8 cellular contexts compared by ENCODE assay signal in the genomic region with DNA sequence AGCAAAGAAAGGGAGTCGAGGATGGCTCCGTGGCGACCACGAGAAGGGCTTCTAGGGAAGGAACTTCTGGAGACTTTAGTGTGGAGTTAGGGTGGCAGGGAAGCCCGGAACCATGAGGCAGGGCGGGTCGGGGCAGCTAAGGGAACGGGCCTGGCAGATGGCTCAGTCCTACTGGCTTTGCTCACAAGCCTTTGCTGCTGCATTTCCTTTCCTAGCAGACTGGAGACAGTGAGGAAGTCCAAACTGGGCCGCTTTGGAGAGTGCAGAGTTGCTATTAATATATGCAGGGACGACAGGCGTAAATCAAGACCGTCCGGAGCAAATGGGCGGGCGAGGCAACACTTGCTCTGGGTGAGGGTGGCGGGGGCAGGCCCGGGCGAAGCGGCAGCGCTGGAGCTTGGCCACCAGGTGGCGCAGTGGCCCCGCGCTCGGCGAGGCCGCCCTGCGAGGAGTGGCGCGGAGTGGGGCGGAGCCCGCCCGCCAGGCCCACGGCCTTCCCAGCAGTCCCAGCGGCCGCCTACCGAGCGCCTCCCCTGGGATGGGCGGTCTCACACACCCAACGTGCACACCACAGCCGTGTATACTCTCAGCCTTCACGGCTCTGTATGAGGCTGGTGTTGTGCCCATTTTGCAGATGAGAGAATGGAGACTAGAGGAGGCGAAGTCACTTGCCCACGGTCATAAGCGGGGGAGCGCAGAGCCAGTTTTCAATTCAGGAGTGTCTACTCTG.
DNase-seq lines count a peak whose midpoint lies in the region; ATAC-seq and TF ChIP-seq lines count a peak whose summit lies in the region.

No MANE protein-coding gene starts in this region.

- ATAC-seq in GM21367 (IDR thresholded peaks at IDR 0.05; ENCODE audit: unreplicated experiment): peak; percentile 62

- peak; percentile 91 for TF ChIP-seq POLR2A in erythroblast (IDR thresholded peaks at IDR 0.05; ENCODE audit: low read length)

- peak; percentile 73 for DNase-seq in DMS114 treated with DMSO at 0.1 percent for 48 hours (lab: John Stamatoyannopoulos, UW; ENCODE audit: unreplicated experiment)
- DNase-seq in HUDEP-2 (lab: John Stamatoyannopoulos, UW; ENCODE audit: unreplicated experiment in 76 of 76): peak in 75 of 76 experiments; percentile 26 to 96 (median 91)
- DNase-seq in OCI-M1 (lab: John Stamatoyannopoulos, UW): peak; percentile 92
- peak; percentile 97 for DNase-seq in activated T-cell treated with anti-CD3 and anti-CD28 coated beads, Interleukin-2, amount 50 U/mL, for 1 hour
- peak; percentile 94 to 96 for DNase-seq in erythroblast (lab: John Stamatoyannopoulos, UW)
- peak; percentile 84 to 92 for DNase-seq in stimulated activated CD8-positive, alpha-beta memory T cell treated with anti-CD3 and anti-CD28 coated beads, Interleukin-7, amount 100 ng/mL, for 4 hours (ENCODE audit: low read depth in 2 of 2)

- peak overlapping the region; percentile 78 to 80 for H3K4me3 ChIP-seq in muscle layer of duodenum (ENCODE audit: low read depth in 1 of 2, low read length in 2 of 2)

- no peaks in the 10 kb centered on the region for H3K27me3 ChIP-seq in muscle layer of duodenum (ENCODE audit: low read depth, low read length)

- H3K9me3 ChIP-seq in muscle layer of duodenum (ENCODE audit: control insufficient read depth in 1 of 2, low read length in 2 of 2): no peaks in the 10 kb centered on the region

- H3K36me3 ChIP-seq in muscle layer of duodenum (ENCODE audit: control insufficient read depth in 1 of 2, insufficient read depth in 2 of 2, low read length in 2 of 2): no peaks in the 10 kb centered on the region

- H3K27ac ChIP-seq in muscle layer of duodenum (ENCODE audit: low read length): peak overlapping the region; percentile 73

- H3K4me1 ChIP-seq in muscle layer of duodenum (ENCODE audit: control insufficient read depth in 1 of 2, insufficient read depth in 2 of 2, low read length in 2 of 2): peaks cover 0 to 8% of the 10 kb centered on the region in 2 donors

Comparison
In these comparisons a context has a peak if more than half of its experiments do, and no peak if none do; other contexts are left out.
1. Peak in every context shown above with its lines: DNase-seq, ATAC-seq, H3K4me3 ChIP-seq and H3K27ac ChIP-seq.